ENCODE assay signal across 22 cellular contexts in the genomic region with DNA sequence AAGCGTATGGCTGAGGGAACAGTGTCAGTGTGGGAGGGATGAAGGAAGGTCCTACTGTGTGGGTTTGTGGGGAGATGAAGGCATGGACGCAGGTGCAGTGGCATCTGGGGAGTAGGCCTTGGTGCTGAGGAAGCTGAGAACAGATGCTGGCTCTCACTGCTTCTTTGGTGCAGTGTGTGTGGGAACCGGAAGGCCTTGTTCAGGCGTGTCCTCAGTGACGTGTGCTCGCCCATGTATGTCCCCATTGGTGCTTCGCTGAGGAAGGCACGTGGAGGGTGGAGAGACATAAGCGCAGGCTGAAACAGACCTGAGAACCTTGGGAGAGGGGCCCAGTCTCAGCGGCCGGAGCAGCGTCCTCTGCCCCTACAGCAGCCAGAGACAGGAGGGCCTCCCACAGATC. TPM values are rescaled to one million over a fixed set of nuclear protein-coding genes. Genes with fewer than 3 reads are reported as not detected.
DNase-seq lines count a peak whose midpoint lies in the region; ATAC-seq and TF ChIP-seq lines count a peak whose summit lies in the region.
"Had no signal": no experiment of that assay in that cellular context is flagged by ENCODE, and none has a peak within 500 bp of the region (broad histone marks: within the 10 kb centered on the region; RNA-seq: fewer than 3 reads in every experiment).

No MANE protein-coding gene starts in this region.

- H3K9me3 Mint-ChIP-seq in activated B cell treated with CpG ODN at 0.5 μM for 24 hours, result no peaks in the 10 kb centered on the region
- H3K9me3 Mint-ChIP-seq in neural progenitor cell, result no peaks in the 10 kb centered on the region
- H3K9me3 Mint-ChIP-seq: activated naive CD4-positive, alpha-beta T cell treated with anti-CD3 and anti-CD28 coated beads, Interleukin-2, amount 50 U/mL, for 24 hours; T-helper 2 cell treated with Interferon-gamma antibody and Interleukin-4, amounts not matched to agents 5 μg/mL and 100 μg/mL, for 36 hours had no signal

- peak; percentile 90 for DNase-seq in GM13976 (ENCODE audit: low spot score)
- peak; percentile 34 for DNase-seq in activated B cell treated with CpG ODN at 0.5 μM for 24 hours
- DNase-seq in neural progenitor cell (ENCODE audit: low spot score), result no peak
- DNase-seq in DMS153 (lab: John Stamatoyannopoulos, UW), result no peak
- DNase-seq in NCI-H226, result no peak
- DNase-seq: BE2C; dermis blood vessel endothelial cell; DMS53; midbrain; NCI-H1105 treated with DMSO at 0.1 percent for 48 hours; NCI-H2171 treated with DMSO at 0.1 percent for 48 hours; right lobe of liver; SHP77 treated with DMSO at 0.1 percent for 48 hours; stimulated activated CD4-positive, alpha-beta T cell treated with anti-CD3 and anti-CD28 coated beads, Interleukin-4, amount 100 ng/mL, for 1 hour; stimulated activated CD8-positive, alpha-beta memory T cell treated with anti-CD3 and anti-CD28 coated beads, Interleukin-4, amount 100 ng/mL, for 48 hours; thyroid gland had no signal

- H3K9ac ChIP-seq in neural progenitor cell, result no peak overlapping the region

- no peak overlapping the region for H3K4me3 ChIP-seq in neural progenitor cell
- H3K4me3 ChIP-seq: breast epithelium, right lobe of liver, thyroid gland had no signal

- no peak overlapping the region for H2AFZ ChIP-seq in neural progenitor cell (replicated peaks)

- TF ChIP-seq CTCF in GM13976 (IDR thresholded peaks at IDR 0.05; ENCODE audit: borderline replicate concordance, control extremely low read depth, extremely low read depth, insufficient read depth, missing control alignments), result no peak
- no peak for TF ChIP-seq CTCF in activated B cell treated with CpG ODN at 0.5 μM for 24 hours (IDR thresholded peaks at IDR 0.05)
- no peak for TF ChIP-seq CTCF in neural progenitor cell (IDR thresholded peaks at IDR 0.05)

- H3K4me1 Mint-ChIP-seq in activated B cell treated with CpG ODN at 0.5 μM for 24 hours, result peaks cover 30% of the 10 kb centered on the region
- H3K4me1 Mint-ChIP-seq in neural progenitor cell, result peaks cover 2% of the 10 kb centered on the region
- H3K4me1 Mint-ChIP-seq: activated naive CD4-positive, alpha-beta T cell treated with anti-CD3 and anti-CD28 coated beads, Interleukin-2, amount 50 U/mL, for 24 hours had no signal

- no peaks in the 10 kb centered on the region for H4K20me1 ChIP-seq in neural progenitor cell (ENCODE audit: low read depth)

- H3K27ac Mint-ChIP-seq in activated B cell treated with CpG ODN at 0.5 μM for 24 hours (peak overlapping the region; percentile 92), neural progenitor cell (peak overlapping the region; percentile 21)
- H3K27ac Mint-ChIP-seq: activated naive CD4-positive, alpha-beta T cell treated with anti-CD3 and anti-CD28 coated beads, Interleukin-2, amount 50 U/mL, for 24 hours; T-helper 2 cell treated with Interferon-gamma antibody and Interleukin-4, amounts not matched to agents 5 μg/mL and 100 μg/mL, for 36 hours had no signal

- POLR2A ChIA-PET in activated B cell treated with CpG ODN at 0.5 μM for 24 hours (lab: Charles Lee), result interaction anchor here (0.6 to 3.1 kb wide), 6 partner anchors 12 to 38 kb away, joined by 3 to 21 read pairs (median 4); a partner anchor contains a TSS

- H3K79me2 ChIP-seq in neural progenitor cell (ENCODE audit: low read depth), result no peaks in the 10 kb centered on the region

- H3K27me3 Mint-ChIP-seq in activated B cell treated with CpG ODN at 0.5 μM for 24 hours (no peaks in the 10 kb centered on the region), neural progenitor cell (ENCODE audit: insufficient read depth, low read depth) (peaks cover 2% of the 10 kb centered on the region)
- H3K27me3 Mint-ChIP-seq: activated naive CD4-positive, alpha-beta T cell treated with anti-CD3 and anti-CD28 coated beads, Interleukin-2, amount 50 U/mL, for 24 hours had no signal

- H3K4me3 Mint-ChIP-seq in activated B cell treated with CpG ODN at 0.5 μM for 24 hours (no peak overlapping the region), neural progenitor cell (no peak overlapping the region)
- H3K4me3 Mint-ChIP-seq: activated naive CD4-positive, alpha-beta T cell treated with anti-CD3 and anti-CD28 coated beads, Interleukin-2, amount 50 U/mL, for 24 hours; T-helper 2 cell treated with Interferon-gamma antibody and Interleukin-4, amounts not matched to agents 5 μg/mL and 100 μg/mL, for 36 hours had no signal

- H3K9me3 ChIP-seq in neural progenitor cell (ENCODE audit: low read depth), result no peaks in the 10 kb centered on the region
- H3K9me3 ChIP-seq: BE2C, breast epithelium, right lobe of liver, thyroid gland had no signal

- intact Hi-C loops in activated B cell treated with CpG ODN at 0.5 μM for 24 hours (cut with micrococcal nuclease), result loop anchor here (1.0 to 2.0 kb wide), 3 partner anchors 12 to 20 kb away; a partner anchor contains a TSS

- H3K4me2 ChIP-seq in neural progenitor cell, result no peak overlapping the region

- H3F3A ChIP-seq in neural progenitor cell (ENCODE audit: low read depth), result no peaks in the 10 kb centered on the region

- H3K36me3 Mint-ChIP-seq in activated B cell treated with CpG ODN at 0.5 μM for 24 hours (ENCODE audit: low read depth) (no peaks in the 10 kb centered on the region), neural progenitor cell (no peaks in the 10 kb centered on the region)
- H3K36me3 Mint-ChIP-seq: activated naive CD4-positive, alpha-beta T cell treated with anti-CD3 and anti-CD28 coated beads, Interleukin-2, amount 50 U/mL, for 24 hours had no signal

- no peak overlapping the region for H3K27ac ChIP-seq in neural progenitor cell
- H3K27ac ChIP-seq: breast epithelium, right lobe of liver, thyroid gland had no signal

- no peaks in the 10 kb centered on the region for H3K36me3 ChIP-seq in neural progenitor cell
- H3K36me3 ChIP-seq: BE2C, breast epithelium, right lobe of liver, thyroid gland had no signal

- H3K27me3 ChIP-seq in neural progenitor cell, result no peaks in the 10 kb centered on the region
- H3K27me3 ChIP-seq: BE2C, breast epithelium, right lobe of liver, thyroid gland had no signal

- no peaks in the 10 kb centered on the region for H3K4me1 ChIP-seq in neural progenitor cell
- H3K4me1 ChIP-seq: BE2C, breast epithelium, right lobe of liver, thyroid gland had no signal

- CTCF ChIA-PET in activated B cell treated with CpG ODN at 0.5 μM for 24 hours (lab: Charles Lee), result no interaction called here

- peak; percentile 30 for ATAC-seq in HG02798 (IDR thresholded peaks at IDR 0.05; ENCODE audit: poor library complexity, unreplicated experiment)
- ATAC-seq in activated B cell treated with CpG ODN at 0.5 μM for 24 hours (ENCODE audit: low read depth), result peak; percentile 98
- ATAC-seq in GM19455 (IDR thresholded peaks at IDR 0.05; ENCODE audit: unreplicated experiment), result no peak
- no peak for ATAC-seq in HG03457 (IDR thresholded peaks at IDR 0.05; ENCODE audit: unreplicated experiment)
- ATAC-seq: right lobe of liver had no signal

- in situ Hi-C loops in GM13976 (cut with MboI; ENCODE audit: low sequenced_read_pairs, unreplicated experiment), result no loop called here

RNA-seq across cellular contexts. Expression of a gene that starts 18.7 kb away (rescaled TPM):
- 1.9 TPM in 2 replicates for total RNA-seq in activated B cell treated with CpG ODN at 0.5 μM for 24 hours
- total RNA-seq in neural progenitor cell (ENCODE audit: low replicate concordance), result 2.4 and 6.1 TPM in 2 replicates

RNA-seq across cellular contexts. Expression of a gene that starts 18.9 kb away (rescaled TPM):
- 13.8 and 15.0 TPM in 2 replicates for total RNA-seq in activated B cell treated with CpG ODN at 0.5 μM for 24 hours
- 15.7 and 29.3 TPM in 2 replicates for total RNA-seq in neural progenitor cell (ENCODE audit: low replicate concordance)

RNA-seq across cellular contexts. Expression of a gene that starts 23.1 kb away (rescaled TPM):
- total RNA-seq in activated B cell treated with CpG ODN at 0.5 μM for 24 hours, result 31.6 and 33.3 TPM in 2 replicates
- total RNA-seq in neural progenitor cell (ENCODE audit: low replicate concordance), result 17.9 and 24.9 TPM in 2 replicates

RNA-seq across cellular contexts. Expression of a gene that starts 38.0 kb away (rescaled TPM):
- 32.9 and 37.4 TPM in 2 replicates for total RNA-seq in activated B cell treated with CpG ODN at 0.5 μM for 24 hours
- total RNA-seq in neural progenitor cell (ENCODE audit: low replicate concordance), result 2.3 and 8.8 TPM in 2 replicates

Comparison
In these comparisons a context has a peak if more than half of its experiments do, and no peak if none do; other contexts are left out.
1. DNase-seq: peak in GM13976 (single experiment) and activated B cell treated with CpG ODN at 0.5 μM for 24 hours (single experiment); none in neural progenitor cell (single experiment), DMS153 (single experiment) and NCI-H226 (single experiment).
2. ATAC-seq: peak in HG02798 (single experiment) and activated B cell treated with CpG ODN at 0.5 μM for 24 hours (single experiment); none in GM19455 (single experiment) and HG03457 (single experiment).